In genomic region chr13:88840085-88840484, GRCh38 we compare ENCODE assay signal across 28 cellular contexts.
"Had no signal": no experiment of that assay in that cellular context is flagged by ENCODE, and none has a peak within 500 bp of the region (broad histone marks: within the 10 kb centered on the region; RNA-seq: fewer than 3 reads in every experiment).

No MANE protein-coding gene starts in this region.

- H3K36me3 ChIP-seq: left lung, neural progenitor cell, neutrophil, right atrium auricular region, right lobe of liver, tibial nerve, uterus had no signal

- H3K27me3 ChIP-seq: left lung, neural progenitor cell, neutrophil, right atrium auricular region, right lobe of liver, tibial nerve, uterus had no signal

- DNase-seq: hypothalamus; immature natural killer cell; kidney; left colon; left lung; mesendoderm; naive B cell; natural killer cell; nephron progenitor cell; occipital lobe; psoas muscle; right lobe of liver; stimulated activated CD4-positive, alpha-beta T cell treated with anti-CD3 and anti-CD28 coated beads, Interleukin-1b, Interleukin-23, amount 100 ng/mL, for 48 hours; stimulated activated CD4-positive, alpha-beta T cell treated with anti-CD3 and anti-CD28 coated beads, Interleukin-2, amount 100 ng/mL, for 48 hours; stimulated activated CD4-positive, alpha-beta T cell treated with anti-CD3 and anti-CD28 coated beads, Interleukin-4, amount 100 ng/mL, for 4 hours; stimulated activated CD8-positive, alpha-beta memory T cell treated with anti-CD3 and anti-CD28 coated beads, Interleukin-4, amount 100 ng/mL, for 48 hours; stimulated activated naive CD4-positive, alpha-beta T cell treated with Interleukin-2 at 50 U/mL for 16 hours; stimulated activated naive CD8-positive, alpha-beta T cell treated with anti-CD3 and anti-CD28 coated beads, Interleukin-15, amount 100 ng/mL, for 72 hours; substantia nigra; uterus had no signal

- FAIRE-seq: islet of Langerhans, kidney had no signal

- H3K4me3 ChIP-seq: left lung, lung, neural progenitor cell, psoas muscle, right atrium auricular region, right lobe of liver, smooth muscle cell, tibial nerve, uterus had no signal

- H3K27ac ChIP-seq: left lung, neural progenitor cell, neutrophil, parathyroid adenoma, psoas muscle, right atrium auricular region, right lobe of liver, tibial nerve, uterus had no signal
